ENCODE assay signal across 13 cellular contexts in the genomic region with DNA sequence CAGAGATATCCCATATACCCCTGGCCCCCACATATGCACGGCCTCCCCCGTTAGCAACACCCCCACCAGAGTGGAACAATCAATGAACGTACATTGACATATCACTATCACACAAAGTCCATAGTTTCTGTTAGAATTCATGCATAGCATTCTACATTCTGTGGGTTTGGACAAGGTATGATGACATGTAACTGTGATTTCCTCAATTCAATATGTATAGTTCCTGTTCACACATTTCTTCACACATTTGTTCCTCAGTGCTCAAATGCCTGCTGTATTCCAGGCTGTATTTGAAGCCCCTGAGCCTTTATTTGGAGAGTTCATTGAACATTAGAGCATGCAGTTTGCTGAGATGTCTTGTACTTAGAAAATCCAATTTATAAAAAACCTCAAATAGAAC.
A peak's percentile ranks its signal among the peaks of the same experiment; 100 is the strongest.
DNase-seq lines count a peak whose midpoint lies in the region; ATAC-seq lines count a peak whose summit lies in the region.
"Had no signal": no experiment of that assay in that cellular context is flagged by ENCODE, and none has a peak within 500 bp of the region (broad histone marks: within the 10 kb centered on the region; RNA-seq: fewer than 3 reads in every experiment).

No MANE protein-coding gene starts in this region.

- H3K27ac ChIP-seq in CD4-positive, CD25-positive, alpha-beta regulatory T cell (ENCODE audit: insufficient read depth, low read length, poor library complexity, severe bottlenecking): peak overlapping the region; percentile 52
- peak overlapping the region; percentile 90 for H3K27ac ChIP-seq in Karpas-422 (ENCODE audit: low read length)
- H3K27ac ChIP-seq in epithelial cell of prostate: peak overlapping the region; percentile 56
- peak overlapping the region; percentile 79 for H3K27ac ChIP-seq in trophoblast cell (ENCODE audit: low read depth, low read length)

- H3K27me3 Mint-ChIP-seq in CD4-positive, CD25-positive, alpha-beta regulatory T cell: no peaks in the 10 kb centered on the region

- no peak overlapping the region for H4K12ac ChIP-seq in trophoblast cell (ENCODE audit: low read depth, low read length)

- no peak overlapping the region for H3K14ac ChIP-seq in trophoblast cell (ENCODE audit: low read length)

- H3K27ac Mint-ChIP-seq in CD4-positive, CD25-positive, alpha-beta regulatory T cell: peak overlapping the region in 2 of 3 donors; percentile 67 to 82

- peak overlapping the region; percentile 59 for H3K4me2 ChIP-seq in Karpas-422 (ENCODE audit: low read depth, low read length, poor library complexity, severe bottlenecking)
- peak overlapping the region; percentile 53 for H3K4me2 ChIP-seq in trophoblast cell (ENCODE audit: low read length)

- no peak overlapping the region for H4K8ac ChIP-seq in trophoblast cell (ENCODE audit: low read depth, low read length)

- H2BK120ac ChIP-seq in trophoblast cell (ENCODE audit: insufficient read depth, low read length, poor library complexity): peak overlapping the region; percentile 46

- H4K91ac ChIP-seq in trophoblast cell (ENCODE audit: low read depth, low read length): no peak overlapping the region

- no peak for ATAC-seq in CD4-positive, CD25-positive, alpha-beta regulatory T cell (ENCODE audit: low read depth in 2 of 2)
- ATAC-seq in HG03039 (IDR thresholded peaks at IDR 0.05; ENCODE audit: unreplicated experiment) (no peak), GM21447 (IDR thresholded peaks at IDR 0.05; ENCODE audit: unreplicated experiment) (no peak)

- H3K4me3 Mint-ChIP-seq in CD4-positive, CD25-positive, alpha-beta regulatory T cell: peak overlapping the region in 2 of 4 donors; percentile 29 to 57

- peaks cover 92% of the 10 kb centered on the region for H3K79me2 ChIP-seq in Karpas-422 (ENCODE audit: low read length)
- peaks cover 2% of the 10 kb centered on the region for H3K79me2 ChIP-seq in trophoblast cell (ENCODE audit: control insufficient read depth, insufficient read depth, low read length, poor library complexity)

- H3K18ac ChIP-seq in trophoblast cell (ENCODE audit: low read length): no peak overlapping the region

- H2AK5ac ChIP-seq in trophoblast cell (ENCODE audit: low read length): no peak overlapping the region

- H3K9me3 Mint-ChIP-seq in CD4-positive, CD25-positive, alpha-beta regulatory T cell: no peaks in the 10 kb centered on the region

- H3K36me3 Mint-ChIP-seq in CD4-positive, CD25-positive, alpha-beta regulatory T cell: peaks cover 14% of the 10 kb centered on the region

- no peak for DNase-seq in CD4-positive, CD25-positive, alpha-beta regulatory T cell
- DNase-seq in Karpas-422: peak; percentile 57
- no peak for DNase-seq in epithelial cell of prostate (ENCODE audit: low read depth, low spot score)
- DNase-seq in trophoblast cell: no peak
- DNase-seq in stimulated activated CD4-positive, alpha-beta T cell treated with anti-CD3 and anti-CD28 coated beads, Interleukin-2, amount 100 ng/mL, for 48 hours: no peak
- DNase-seq in AG08395 (ENCODE audit: low spot score): no peak
- DNase-seq: activated effector memory CD4-positive, alpha-beta T cell treated with Interleukin-2 at 50 U/mL for 16 hours; COR-L47; MM.1S; NCI-H226; OCI-M1 had no signal

- H3K23ac ChIP-seq in trophoblast cell (ENCODE audit: low read length): no peak overlapping the region

- peaks cover 43% of the 10 kb centered on the region for H3K4me1 ChIP-seq in CD4-positive, CD25-positive, alpha-beta regulatory T cell (ENCODE audit: control insufficient read depth, insufficient read depth, low read length, poor library complexity, severe bottlenecking)
- H3K4me1 ChIP-seq in Karpas-422 (ENCODE audit: low read length): peaks cover 93% of the 10 kb centered on the region
- H3K4me1 ChIP-seq in trophoblast cell (ENCODE audit: control insufficient read depth in 1 of 2, insufficient read depth in 2 of 2, low read length in 2 of 2): peaks cover 31 to 41% of the 10 kb centered on the region in 2 experiments

- H3K9ac ChIP-seq in Karpas-422 (ENCODE audit: low read length): peak overlapping the region; percentile 56
- H3K9ac ChIP-seq in trophoblast cell (ENCODE audit: low read length): no peak overlapping the region

- no peaks in the 10 kb centered on the region for H3K27me3 ChIP-seq in CD4-positive, CD25-positive, alpha-beta regulatory T cell (ENCODE audit: control insufficient read depth, insufficient read depth, low read length)
- H3K27me3 ChIP-seq in Karpas-422 (ENCODE audit: low read length) (no peaks in the 10 kb centered on the region), trophoblast cell (ENCODE audit: insufficient read depth, low read length) (no peaks in the 10 kb centered on the region)

- H3K9me3 ChIP-seq in CD4-positive, CD25-positive, alpha-beta regulatory T cell (ENCODE audit: control insufficient read depth in 2 of 2, low read length in 2 of 2): no peaks in the 10 kb centered on the region
- H3K9me3 ChIP-seq in Karpas-422 (ENCODE audit: low read length): no peaks in the 10 kb centered on the region
- no peaks in the 10 kb centered on the region for H3K9me3 ChIP-seq in trophoblast cell (ENCODE audit: insufficient read depth, low read depth, low read length)

- no peaks in the 10 kb centered on the region for H3K9me2 ChIP-seq in Karpas-422 (replicated peaks; ENCODE audit: insufficient read depth, low read length)

- H3K4me1 Mint-ChIP-seq in CD4-positive, CD25-positive, alpha-beta regulatory T cell: peaks cover 34 to 85% (median 58%) of the 10 kb centered on the region in 4 donors

- H2BK12ac ChIP-seq in trophoblast cell (ENCODE audit: low read length): no peak overlapping the region

- no peak overlapping the region for H3K4ac ChIP-seq in trophoblast cell (ENCODE audit: low read depth, low read length)

- H2AFZ ChIP-seq in Karpas-422 (ENCODE audit: low read length): no peak overlapping the region
- no peak overlapping the region for H2AFZ ChIP-seq in trophoblast cell (ENCODE audit: insufficient read depth, low read length, poor library complexity)

- H3K4me3 ChIP-seq in CD4-positive, CD25-positive, alpha-beta regulatory T cell (ENCODE audit: low read depth, low read length): no peak overlapping the region
- no peak overlapping the region for H3K4me3 ChIP-seq in Karpas-422 (ENCODE audit: low read length)
- H3K4me3 ChIP-seq in trophoblast cell (ENCODE audit: low read depth, low read length): no peak overlapping the region

- no peaks in the 10 kb centered on the region; the same call in 1 of the 2 replicates for H4K20me1 ChIP-seq in Karpas-422 (ENCODE audit: insufficient read depth, low read depth, low read length)

- peaks cover 4% of the 10 kb centered on the region for H3K36me3 ChIP-seq in CD4-positive, CD25-positive, alpha-beta regulatory T cell (ENCODE audit: control insufficient read depth, insufficient read depth, low read length)
- H3K36me3 ChIP-seq in Karpas-422 (ENCODE audit: insufficient read depth, low read length) (peaks cover 19% of the 10 kb centered on the region), trophoblast cell (ENCODE audit: control insufficient read depth in 1 of 2, insufficient read depth in 2 of 2, low read length in 2 of 2) (no peaks in the 10 kb centered on the region)

- H2BK5ac ChIP-seq in trophoblast cell (ENCODE audit: low read depth, low read length, poor library complexity): no peak overlapping the region

- no CpG with 5 or more reads among the region's 3 CpGs for WGBS in trophoblast cell (ENCODE audit: extremely low coverage, insufficient coverage, insufficient read length)

- peaks cover 11% of the 10 kb centered on the region for H3K79me1 ChIP-seq in trophoblast cell (ENCODE audit: low read length)
